In the genomic region with DNA sequence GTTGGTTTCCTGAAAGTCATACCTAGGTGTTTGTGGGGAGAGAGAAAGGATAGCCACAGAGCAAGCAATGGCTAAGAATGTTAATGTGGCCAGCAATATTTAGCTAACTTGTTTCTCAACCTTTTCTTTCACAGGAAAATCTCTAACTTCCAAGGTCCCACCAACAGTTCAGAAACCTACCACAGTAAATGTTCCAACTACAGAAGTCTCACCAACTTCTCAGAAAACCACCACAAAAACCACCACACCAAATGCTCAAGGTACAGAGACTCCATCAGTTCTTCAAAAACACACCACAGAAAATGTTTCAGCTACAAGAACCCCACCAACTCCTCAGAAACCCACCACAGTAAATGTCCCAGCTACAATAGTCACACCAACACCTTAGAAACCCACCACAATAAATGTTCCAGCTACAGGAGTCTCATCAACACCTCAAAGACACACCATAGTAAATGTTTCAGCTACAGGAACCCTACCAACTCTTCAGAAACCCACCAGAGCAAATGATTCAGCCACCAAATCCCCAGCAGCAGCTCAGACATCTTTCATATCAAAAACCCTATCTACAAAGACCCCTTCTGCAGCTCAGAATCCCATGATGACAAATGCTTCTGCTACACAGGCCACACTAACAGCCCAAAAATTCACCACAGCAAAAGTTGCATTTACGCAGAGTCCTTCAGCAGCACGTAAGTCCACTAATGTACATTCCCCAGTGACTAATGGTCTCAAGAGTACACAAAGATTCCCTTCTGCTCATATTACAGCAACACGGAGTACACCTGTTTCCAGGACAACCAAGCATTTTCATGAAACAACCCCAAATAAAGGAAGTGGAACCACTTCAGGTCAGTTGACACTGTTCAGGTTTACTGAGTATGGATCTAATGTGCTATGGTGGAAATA, we compare ENCODE assay signal across 9 cellular contexts. TPM values are rescaled to one million over a fixed set of nuclear protein-coding genes. Genes with fewer than 3 reads are reported as not detected.
DNase-seq lines count a peak whose midpoint lies in the region; ATAC-seq, FAIRE-seq and TF ChIP-seq lines count a peak whose summit lies in the region.
"Had no signal": no experiment of that assay in that cellular context is flagged by ENCODE, and none has a peak within 500 bp of the region (broad histone marks: within the 10 kb centered on the region; RNA-seq: fewer than 3 reads in every experiment).

No MANE protein-coding gene starts in this region.

- peaks cover 12 to 21% of the 10 kb centered on the region in 2 donors for H3K9me3 Mint-ChIP-seq in activated naive CD4-positive, alpha-beta T cell treated with anti-CD3 and anti-CD28 coated beads, Interleukin-2, amount 50 U/mL, for 72 hours
- no peaks in the 10 kb centered on the region for H3K9me3 Mint-ChIP-seq in glutamatergic neuron (ENCODE audit: unreplicated experiment)

- FAIRE-seq in GM12892 (lab: Jason Lieb, UNC) = peak; percentile 98
- FAIRE-seq in pancreas (lab: Jason Lieb, UNC) = no peak

- ATAC-seq in GM21526 (IDR thresholded peaks at IDR 0.05; ENCODE audit: low FRiP score, unreplicated experiment) = peak; percentile 60
- peak; percentile 79 to 83 for ATAC-seq in activated naive CD4-positive, alpha-beta T cell treated with anti-CD3 and anti-CD28 coated beads, Interleukin-2, amount 50 U/mL, for 72 hours
- ATAC-seq in pancreas = peak in 3 of 4 donors; percentile 39 to 76 (median 71)
- ATAC-seq: Panc1 had no signal

- TF ChIP-seq CTCF in pancreas (IDR thresholded peaks at IDR 0.05) (no peak), glutamatergic neuron (IDR thresholded peaks at IDR 0.05; ENCODE audit: partially characterized antibody, unreplicated experiment) (no peak)

- WGBS in pancreas, 2 donors = 52 to 54% methylated on average over 3 of the region's 3 CpGs

- intact Hi-C loops in pancreas (cut with DNase I) = no loop called here

- H3K27me3 ChIP-seq in pancreas = no peaks in the 10 kb centered on the region

- H3K4me3 ChIP-seq in Jurkat, Clone E6-1 (ENCODE audit: low read length) = no peak overlapping the region
- no peak overlapping the region for H3K4me3 ChIP-seq in pancreas

- DNase-seq in GM12892 (ENCODE audit: insufficient read length) (no peak), pancreas (no peak), glutamatergic neuron (no peak), AG08395 (ENCODE audit: low spot score) (no peak), cerebellum (ENCODE audit: low spot score) (no peak)
- DNase-seq in Jurkat, Clone E6-1 (ENCODE audit: low read depth, low spot score) = peak; percentile 79
- DNase-seq in activated naive CD4-positive, alpha-beta T cell treated with anti-CD3 and anti-CD28 coated beads, Interleukin-2, amount 50 U/mL, for 72 hours (ENCODE audit: low spot score in 2 of 2) = peak; percentile 47 to 55

- no peaks in the 10 kb centered on the region for H3K4me1 ChIP-seq in pancreas

- H3K36me3 ChIP-seq in pancreas = peaks cover 0 to 11% (median 0%) of the 10 kb centered on the region in 3 donors

- H3K36me3 Mint-ChIP-seq in activated naive CD4-positive, alpha-beta T cell treated with anti-CD3 and anti-CD28 coated beads, Interleukin-2, amount 50 U/mL, for 72 hours = peaks cover 46 to 69% of the 10 kb centered on the region in 2 donors
- peaks cover 10% of the 10 kb centered on the region for H3K36me3 Mint-ChIP-seq in glutamatergic neuron (ENCODE audit: unreplicated experiment)

- H3K27ac ChIP-seq in pancreas = peak overlapping the region in 1 of 4 donors; percentile 24

- H3K9me3 ChIP-seq in pancreas = no peaks in the 10 kb centered on the region

- H3K4me1 Mint-ChIP-seq in glutamatergic neuron (ENCODE audit: low read depth, unreplicated experiment) = peaks cover 8% of the 10 kb centered on the region

- H3K4me3 Mint-ChIP-seq in glutamatergic neuron (ENCODE audit: unreplicated experiment) = no peak overlapping the region

- peak; percentile 39; the same call in 1 of the 2 replicates for TF ChIP-seq POLR2A in GM12892 (IDR thresholded peaks at IDR 0.05; ENCODE audit: low read depth, low read length)

- H3K27ac Mint-ChIP-seq in activated naive CD4-positive, alpha-beta T cell treated with anti-CD3 and anti-CD28 coated beads, Interleukin-2, amount 50 U/mL, for 72 hours = peak overlapping the region; percentile 89 to 90
- no peak overlapping the region for H3K27ac Mint-ChIP-seq in glutamatergic neuron (ENCODE audit: unreplicated experiment)

- no peaks in the 10 kb centered on the region for H3K27me3 Mint-ChIP-seq in glutamatergic neuron (ENCODE audit: unreplicated experiment)

RNA-seq across cellular contexts. Expression of a gene that starts 15.3 kb away (rescaled TPM):
- 20.9 TPM for polyA plus RNA-seq in GM12892 (2012; ENCODE audit: missing spikeins)
- 10.5 TPM for polyA plus RNA-seq in Jurkat, Clone E6-1 (2012; ENCODE audit: insufficient read depth, insufficient read length)
- total RNA-seq in activated naive CD4-positive, alpha-beta T cell treated with anti-CD3 and anti-CD28 coated beads, Interleukin-2, amount 50 U/mL, for 72 hours = 100 to 1,000 TPM in 1 of 2 donors, 10 to 100 TPM in 1; 55.1 to 141 TPM
- total RNA-seq in pancreas = 10 to 100 TPM in 5 of 6 donors, 1 to 10 TPM in 1; 8.6 to 25.7 (median 15.7) TPM
- polyA plus RNA-seq in pancreas = 10 to 100 TPM in 1 of 2 donors, 1 to 10 TPM in 1; 8.1 to 20.7 TPM
- 25.5 TPM for total RNA-seq in glutamatergic neuron (ENCODE audit: unreplicated experiment)
- 6.9 TPM for total RNA-seq in cerebellum

Comparison
In these comparisons a context has a peak if more than half of its experiments do, and no peak if none do; other contexts are left out.
1. DNase-seq: peak in Jurkat, Clone E6-1 (single experiment) and activated naive CD4-positive, alpha-beta T cell treated with anti-CD3 and anti-CD28 coated beads, Interleukin-2, amount 50 U/mL, for 72 hours (2 of 2); none in GM12892 (single experiment), pancreas (0 of 6), glutamatergic neuron (single experiment), AG08395 (single experiment) and cerebellum (single experiment).
2. Peak in every context shown above with its lines, with median percentiles within 50 percentile points of each other: ATAC-seq.